In the genomic region with DNA sequence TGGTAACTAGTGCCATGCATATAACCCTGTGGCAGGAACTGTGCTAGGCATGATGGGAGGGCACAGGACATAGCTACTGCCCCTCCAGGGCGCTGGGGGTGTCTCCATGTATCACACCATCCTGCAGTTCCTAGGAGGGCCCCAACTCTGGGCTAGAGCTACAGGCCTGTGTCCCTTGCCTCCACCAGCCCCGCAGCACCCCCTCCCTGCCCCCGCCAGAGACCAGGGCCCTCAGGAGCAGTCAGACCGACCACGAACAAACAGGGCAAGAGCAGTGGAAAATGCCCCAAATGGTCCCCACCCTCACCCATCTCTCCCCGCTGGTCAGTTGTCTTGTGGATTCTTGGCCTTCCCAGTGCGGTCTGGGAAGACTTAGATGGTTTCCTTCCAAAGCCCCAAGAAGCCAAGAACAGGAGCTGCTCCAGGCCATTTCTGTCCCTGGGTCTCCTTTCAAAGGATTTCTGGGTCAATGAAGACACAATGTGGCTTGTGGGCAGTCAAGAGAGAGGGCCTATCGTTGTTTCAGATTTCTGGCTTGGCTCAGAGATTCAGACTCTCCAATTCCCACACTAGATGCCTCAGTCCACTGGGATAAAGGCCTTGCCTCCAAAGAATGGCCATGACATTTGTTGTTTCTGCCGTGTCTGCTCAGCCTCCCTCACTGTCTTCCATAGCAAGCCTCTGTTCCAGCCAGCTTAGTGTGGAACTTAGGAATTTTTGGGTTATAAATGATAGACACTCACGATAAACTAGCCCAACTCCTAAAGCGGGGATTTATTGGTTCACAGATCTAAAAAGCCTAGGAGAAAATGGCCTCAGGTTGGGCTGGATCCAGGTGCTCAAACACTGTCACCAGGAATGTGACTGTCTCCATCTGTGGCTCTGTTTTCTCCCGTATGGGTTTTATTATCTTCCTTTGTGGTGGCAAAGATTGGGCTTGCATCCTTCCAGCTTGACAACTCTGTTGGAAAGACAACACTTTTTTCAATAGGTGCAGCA, we compare ENCODE assay signal across 1 cellular context.
TF ChIP-seq lines count a peak whose summit lies in the region.

No MANE protein-coding gene starts in this region.

TF ChIP-seq in HepG2, 621 proteins besides CTCF, POLR2A, EP300 and RAD21 (continued from another document):
- TF ChIP-seq ZNF781 (CRISPR knock-in tag; IDR thresholded peaks at IDR 0.05; ENCODE audit: borderline replicate concordance, not compliant biosample characterization), result no peak
